8 cellular contexts compared by ENCODE assay signal in the genomic region with DNA sequence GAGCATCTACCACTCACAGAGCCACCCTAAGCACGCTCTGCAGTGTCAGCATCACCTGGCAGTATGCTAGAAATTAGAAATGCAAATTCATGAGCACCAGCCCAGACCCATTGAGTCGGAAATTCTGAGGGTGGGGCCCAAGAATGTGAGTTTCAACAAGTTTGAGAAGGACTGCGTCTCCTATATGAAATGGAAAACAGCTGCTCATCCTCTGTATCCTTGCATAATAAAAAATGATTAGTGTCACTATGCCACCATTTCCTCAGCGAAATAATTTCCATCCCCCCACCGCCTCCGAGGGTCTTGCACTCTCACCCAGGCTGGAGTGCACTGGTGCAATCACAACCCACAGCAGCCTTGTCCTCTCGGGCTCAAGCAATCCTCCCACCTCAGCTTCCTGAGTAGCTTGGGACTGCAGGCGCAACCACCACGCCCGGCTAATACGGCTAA. TPM values are rescaled to one million over a fixed set of nuclear protein-coding genes. Genes with fewer than 3 reads are reported as not detected.
DNase-seq lines count a peak whose midpoint lies in the region; ATAC-seq and TF ChIP-seq lines count a peak whose summit lies in the region.

No MANE protein-coding gene starts in this region.

- peak; percentile 56 for DNase-seq in activated T-cell treated with anti-CD3 and anti-CD28 coated beads, Interleukin-2, amount 50 U/mL, for 24 hours
- peak; percentile 14 for DNase-seq in mesendoderm
- peak; percentile 73 for DNase-seq in upper lobe of right lung
- no peak for DNase-seq in NCI-H82 (lab: John Stamatoyannopoulos, UW)

- no peak overlapping the region for H2BK120ac ChIP-seq in mesendoderm (ENCODE audit: low read depth, low read length)

- H3K4me3 Mint-ChIP-seq in activated T-cell treated with anti-CD3 and anti-CD28 coated beads, Interleukin-2, amount 50 U/mL, for 24 hours: peak overlapping the region; percentile 95

- no peak overlapping the region for H3K4me3 ChIP-seq in mesendoderm (ENCODE audit: low read length)
- H3K4me3 ChIP-seq in upper lobe of right lung: peak overlapping the region; percentile 69

- no peak overlapping the region for H3K27ac ChIP-seq in mesendoderm (ENCODE audit: low read depth, low read length)
- peak overlapping the region; percentile 76 for H3K27ac ChIP-seq in upper lobe of right lung

- no peak overlapping the region for H3K56ac ChIP-seq in mesendoderm (ENCODE audit: low read length)

- no peak overlapping the region for H2AK5ac ChIP-seq in mesendoderm (ENCODE audit: low read length)

- no peaks in the 10 kb centered on the region for H3K79me2 ChIP-seq in mesendoderm (ENCODE audit: control insufficient read depth, insufficient read depth, low read length)

- H3K18ac ChIP-seq in mesendoderm (ENCODE audit: low read length): no peak overlapping the region

- intact Hi-C loops in upper lobe of right lung (cut with DNase I): no loop called here

- peak overlapping the region; percentile 97 for H3K27ac Mint-ChIP-seq in activated T-cell treated with anti-CD3 and anti-CD28 coated beads, Interleukin-2, amount 50 U/mL, for 24 hours

- no peak overlapping the region for H3K4me2 ChIP-seq in mesendoderm (ENCODE audit: low read length)

- no CpG with 5 or more reads among the region's 11 CpGs for WGBS in mesendoderm (ENCODE audit: extremely low coverage, insufficient coverage, low lambda C conversion rate)

- no peak overlapping the region for H3K9ac ChIP-seq in mesendoderm (ENCODE audit: low read length)

- no peaks in the 10 kb centered on the region for H3K9me3 Mint-ChIP-seq in activated T-cell treated with anti-CD3 and anti-CD28 coated beads, Interleukin-2, amount 50 U/mL, for 24 hours

- no peak for TF ChIP-seq CTCF in upper lobe of right lung (IDR thresholded peaks at IDR 0.05)

- H4K8ac ChIP-seq in mesendoderm (ENCODE audit: low read depth, low read length): no peak overlapping the region

- H3K4me1 ChIP-seq in mesendoderm (ENCODE audit: control insufficient read depth, low read depth, low read length) (peaks cover 3% of the 10 kb centered on the region), upper lobe of right lung (no peaks in the 10 kb centered on the region)

- H3K79me1 ChIP-seq in mesendoderm (ENCODE audit: low read length): peaks cover 2% of the 10 kb centered on the region

- no peaks in the 10 kb centered on the region for H3K9me3 ChIP-seq in upper lobe of right lung

- peak overlapping the region; percentile 2 for H3K4ac ChIP-seq in mesendoderm (ENCODE audit: low read depth, low read length)

- no peak overlapping the region for H3K23ac ChIP-seq in mesendoderm (ENCODE audit: low read length)

- H2BK5ac ChIP-seq in mesendoderm (ENCODE audit: low read length): no peak overlapping the region

- peak; percentile 19 for ATAC-seq in GM18858 (IDR thresholded peaks at IDR 0.05; ENCODE audit: unreplicated experiment)
- ATAC-seq in HG03064 (IDR thresholded peaks at IDR 0.05; ENCODE audit: low read depth, unreplicated experiment): peak; percentile 26
- ATAC-seq in upper lobe of right lung: peak; percentile 32
- ATAC-seq in GM18519 (IDR thresholded peaks at IDR 0.05; ENCODE audit: low FRiP score, unreplicated experiment): no peak
- no peak for ATAC-seq in HG02623 (IDR thresholded peaks at IDR 0.05; ENCODE audit: unreplicated experiment)

- peaks cover 49% of the 10 kb centered on the region for H3K4me1 Mint-ChIP-seq in activated T-cell treated with anti-CD3 and anti-CD28 coated beads, Interleukin-2, amount 50 U/mL, for 24 hours (ENCODE audit: low read depth)

- H3K27me3 Mint-ChIP-seq in activated T-cell treated with anti-CD3 and anti-CD28 coated beads, Interleukin-2, amount 50 U/mL, for 24 hours: no peaks in the 10 kb centered on the region

- H3K27me3 ChIP-seq in mesendoderm (ENCODE audit: insufficient read depth, low read length, poor library complexity) (no peaks in the 10 kb centered on the region), upper lobe of right lung (no peaks in the 10 kb centered on the region)

- no peak overlapping the region for H4K5ac ChIP-seq in mesendoderm (ENCODE audit: low read length)

- H3K36me3 ChIP-seq in mesendoderm (ENCODE audit: control insufficient read depth, insufficient read depth, low read length): no peaks in the 10 kb centered on the region
- no peaks in the 10 kb centered on the region for H3K36me3 ChIP-seq in upper lobe of right lung

- H3K36me3 Mint-ChIP-seq in activated T-cell treated with anti-CD3 and anti-CD28 coated beads, Interleukin-2, amount 50 U/mL, for 24 hours (ENCODE audit: low read depth): peaks cover 18% of the 10 kb centered on the region

- H2BK15ac ChIP-seq in mesendoderm (replicated peaks; ENCODE audit: low read depth): peak overlapping the region; percentile 42

RNA-seq across cellular contexts. Expression of a gene that starts 1.3 kb away (rescaled TPM):
- polyA plus RNA-seq in mesendoderm (2013, experiment 1 of 2): 19.5 TPM
- polyA plus RNA-seq in mesendoderm (2013, experiment 2 of 2): 19.4 TPM
- 31.0 TPM for total RNA-seq in upper lobe of right lung

Comparison
In these comparisons a context has a peak if more than half of its experiments do, and no peak if none do; other contexts are left out.
1. ATAC-seq: peak in GM18858 (single experiment), HG03064 (single experiment) and upper lobe of right lung (single experiment); none in GM18519 (single experiment) and HG02623 (single experiment).